12 cellular contexts compared by ENCODE assay signal in the genomic region with DNA sequence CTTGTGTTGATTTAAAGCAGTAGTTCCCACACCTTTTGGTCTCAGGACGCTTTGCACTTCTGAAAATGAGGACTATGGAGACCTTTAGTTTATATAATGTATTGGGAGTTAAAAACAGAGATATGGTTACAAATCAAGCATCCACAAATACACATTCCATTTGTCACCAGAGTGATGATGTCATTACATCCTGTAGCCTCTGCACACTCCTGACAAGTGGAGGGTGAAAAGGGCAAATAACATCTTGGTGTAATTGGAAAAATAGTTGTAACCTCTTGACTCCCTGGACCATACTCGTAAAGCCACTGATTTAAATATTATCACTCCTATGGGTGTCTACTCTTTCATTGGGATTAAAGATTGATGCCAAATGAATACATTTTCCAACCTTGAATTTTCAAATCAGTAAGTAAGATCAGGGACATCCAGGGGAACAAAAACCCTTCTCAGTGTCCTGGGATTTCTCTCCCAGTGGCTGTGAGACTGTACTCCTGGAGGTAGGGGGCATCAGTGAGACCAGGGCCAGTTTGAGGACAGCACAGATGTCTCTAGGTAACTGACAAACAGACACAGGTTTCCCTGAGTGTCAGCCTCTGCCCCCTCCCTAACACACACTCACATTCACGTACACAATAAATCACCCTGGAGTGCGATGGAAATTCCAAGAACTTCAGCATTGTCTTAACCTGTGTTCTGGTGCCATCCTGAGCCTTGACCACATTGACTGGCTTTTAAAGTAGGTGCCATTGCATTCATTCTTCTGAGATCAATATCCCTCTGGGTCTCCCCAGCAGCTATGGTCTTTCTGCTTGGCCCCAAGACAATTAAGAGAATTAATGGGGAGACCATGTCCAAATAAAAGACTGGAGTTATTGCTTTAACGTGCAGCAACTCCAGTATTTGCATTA.
DNase-seq lines count a peak whose midpoint lies in the region; ATAC-seq, FAIRE-seq and TF ChIP-seq lines count a peak whose summit lies in the region.
"Had no signal": no experiment of that assay in that cellular context is flagged by ENCODE, and none has a peak within 500 bp of the region (broad histone marks: within the 10 kb centered on the region; RNA-seq: fewer than 3 reads in every experiment).

No MANE protein-coding gene starts in this region.

- H3K14ac ChIP-seq in mesenchymal stem cell (ENCODE audit: low read length in 2 of 2) = no peak overlapping the region

- H3K36me3 Mint-ChIP-seq in activated naive CD8-positive, alpha-beta T cell treated with anti-CD3 and anti-CD28 coated beads, Interleukin-2, amount 50 U/mL, for 24 hours (ENCODE audit: low read depth) = no peaks in the 10 kb centered on the region

- peaks cover 25% of the 10 kb centered on the region for H3K27me3 Mint-ChIP-seq in activated naive CD8-positive, alpha-beta T cell treated with anti-CD3 and anti-CD28 coated beads, Interleukin-2, amount 50 U/mL, for 24 hours

- H3K4me3 Mint-ChIP-seq in activated naive CD8-positive, alpha-beta T cell treated with anti-CD3 and anti-CD28 coated beads, Interleukin-2, amount 50 U/mL, for 24 hours = no peak overlapping the region
- H3K4me3 Mint-ChIP-seq: activated CD8-positive, alpha-beta T cell treated with anti-CD3 and anti-CD28 coated beads, Interleukin-2, amount 10 ng/mL, durations not matched to agents 7 days and 5 days; central memory CD8-positive, alpha-beta T cell had no signal

- peak; percentile 45 for TF ChIP-seq CTCF in brain microvascular endothelial cell (IDR thresholded peaks at IDR 0.05; ENCODE audit: low read depth, low read length, missing control alignments)

- H3K18ac ChIP-seq in mesenchymal stem cell (ENCODE audit: low read depth in 1 of 2, low read length in 2 of 2) = no peak overlapping the region

- no peak overlapping the region for H4K8ac ChIP-seq in mesenchymal stem cell (ENCODE audit: low read length)

- ATAC-seq in activated naive CD8-positive, alpha-beta T cell treated with anti-CD3 and anti-CD28 coated beads, Interleukin-2, amount 50 U/mL, for 24 hours = no peak
- ATAC-seq: activated CD8-positive, alpha-beta T cell treated with anti-CD3 and anti-CD28 coated beads, Interleukin-2, amount 10 ng/mL, durations not matched to agents 7 days and 5 days; Right ventricle myocardium inferior had no signal

- H3K27ac ChIP-seq in brain microvascular endothelial cell (no peak overlapping the region), mesenchymal stem cell (ENCODE audit: low read length, poor library complexity, severe bottlenecking) (no peak overlapping the region)

- no peaks in the 10 kb centered on the region for H3K27me3 ChIP-seq in brain microvascular endothelial cell (replicated peaks)
- peaks cover 0 to 12% of the 10 kb centered on the region in 2 experiments for H3K27me3 ChIP-seq in mesenchymal stem cell (ENCODE audit: control insufficient read depth in 1 of 2, insufficient read depth in 1 of 2, low read length in 2 of 2)

- H3K4me3 ChIP-seq in brain microvascular endothelial cell (ENCODE audit: low read depth, low read length) (no peak overlapping the region), mesenchymal stem cell (ENCODE audit: insufficient read depth in 1 of 2, low read depth in 1 of 2, low read length in 2 of 2) (no peak overlapping the region)

- H2BK12ac ChIP-seq in mesenchymal stem cell (ENCODE audit: low read length in 2 of 2) = no peak overlapping the region

- no peaks in the 10 kb centered on the region for H3K79me1 ChIP-seq in mesenchymal stem cell (replicated peaks; ENCODE audit: low read length, poor library complexity, severe bottlenecking)

- H3K4me1 ChIP-seq in mesenchymal stem cell (ENCODE audit: control insufficient read depth, insufficient read depth, low read depth, low read length) = no peaks in the 10 kb centered on the region

- H3K9me3 ChIP-seq in mesenchymal stem cell (ENCODE audit: control insufficient read depth, low read length) = no peaks in the 10 kb centered on the region

- H3K4me2 ChIP-seq in mesenchymal stem cell (ENCODE audit: low read length, poor library complexity, severe bottlenecking) = no peak overlapping the region

- H2AFZ ChIP-seq in mesenchymal stem cell (ENCODE audit: low read depth, low read length) = no peak overlapping the region

- no peak overlapping the region for H3K9ac ChIP-seq in mesenchymal stem cell (ENCODE audit: low read length)

- no peaks in the 10 kb centered on the region for H3K4me1 Mint-ChIP-seq in activated naive CD8-positive, alpha-beta T cell treated with anti-CD3 and anti-CD28 coated beads, Interleukin-2, amount 50 U/mL, for 24 hours
- H3K4me1 Mint-ChIP-seq: central memory CD8-positive, alpha-beta T cell had no signal

- no peak overlapping the region for H3K27ac Mint-ChIP-seq in activated naive CD8-positive, alpha-beta T cell treated with anti-CD3 and anti-CD28 coated beads, Interleukin-2, amount 50 U/mL, for 24 hours
- H3K27ac Mint-ChIP-seq: activated CD8-positive, alpha-beta T cell treated with anti-CD3 and anti-CD28 coated beads, Interleukin-2, amount 10 ng/mL, durations not matched to agents 7 days and 5 days had no signal

- WGBS in mesenchymal stem cell = 88% methylated on average over 3 of the region's 5 CpGs

- no peaks in the 10 kb centered on the region for H3K9me3 Mint-ChIP-seq in activated naive CD8-positive, alpha-beta T cell treated with anti-CD3 and anti-CD28 coated beads, Interleukin-2, amount 50 U/mL, for 24 hours
- H3K9me3 Mint-ChIP-seq: central memory CD8-positive, alpha-beta T cell had no signal

- H2BK120ac ChIP-seq in mesenchymal stem cell (ENCODE audit: low read depth, low read length) = no peak overlapping the region

- DNase-seq in EL (peak; percentile 49), HTR-8/SVneo (ENCODE audit: insufficient read length, low spot score) (peak; percentile 27), brain microvascular endothelial cell (peak; percentile 4), mesenchymal stem cell (peak; percentile 8), AG20443 (ENCODE audit: low spot score) (no peak), NCI-H524 treated with DMSO at 0.1 percent for 48 hours (lab: John Stamatoyannopoulos, UW) (no peak)
- DNase-seq in activated naive CD8-positive, alpha-beta T cell treated with anti-CD3 and anti-CD28 coated beads, Interleukin-2, amount 50 U/mL, for 24 hours = no peak
- no peak for DNase-seq in stimulated activated CD4-positive, alpha-beta T cell treated with anti-CD3 and anti-CD28 coated beads, Interleukin-15, amount 100 ng/mL, for 24 hours
- DNase-seq: activated CD8-positive, alpha-beta T cell treated with anti-CD3 and anti-CD28 coated beads, Interleukin-2, amount 10 ng/mL, durations not matched to agents 7 days and 5 days; retina had no signal

- no peaks in the 10 kb centered on the region for H3K36me3 ChIP-seq in brain microvascular endothelial cell (replicated peaks)
- no peaks in the 10 kb centered on the region for H3K36me3 ChIP-seq in mesenchymal stem cell (ENCODE audit: control insufficient read depth in 1 of 2, insufficient read depth in 2 of 2, low read depth in 1 of 2, low read length in 2 of 2)

- no peak overlapping the region for H3K4ac ChIP-seq in mesenchymal stem cell (ENCODE audit: low read depth in 1 of 2, low read length in 2 of 2)

- no peak overlapping the region for H3K23ac ChIP-seq in mesenchymal stem cell (ENCODE audit: low read length in 2 of 2)

- no peak for FAIRE-seq in HTR-8/SVneo (lab: Jason Lieb, UNC)

- no peak overlapping the region for H2BK5ac ChIP-seq in mesenchymal stem cell (ENCODE audit: low read depth, low read length, poor library complexity, severe bottlenecking)

- no peak overlapping the region for H4K91ac ChIP-seq in mesenchymal stem cell (ENCODE audit: low read length)

- no peak overlapping the region for H2AK5ac ChIP-seq in mesenchymal stem cell (ENCODE audit: low read length, severe bottlenecking)

- in situ Hi-C loops in brain microvascular endothelial cell (cut with HindIII; ENCODE audit: low pct_ligation_motif_present, low sequenced_read_pairs) = no loop called here

- H2BK15ac ChIP-seq in mesenchymal stem cell (ENCODE audit: low read depth, poor library complexity, severe bottlenecking) = no peak overlapping the region

Comparison
In these comparisons a context has a peak if more than half of its experiments do, and no peak if none do; other contexts are left out.
1. DNase-seq: peak in EL (single experiment), HTR-8/SVneo (single experiment), brain microvascular endothelial cell (single experiment) and mesenchymal stem cell (single experiment); none in AG20443 (single experiment), activated naive CD8-positive, alpha-beta T cell treated with anti-CD3 and anti-CD28 coated beads, Interleukin-2, amount 50 U/mL, for 24 hours (single experiment), NCI-H524 treated with DMSO at 0.1 percent for 48 hours (single experiment) and stimulated activated CD4-positive, alpha-beta T cell treated with anti-CD3 and anti-CD28 coated beads, Interleukin-15, amount 100 ng/mL, for 24 hours (single experiment).